8 cellular contexts compared by ENCODE assay signal in genomic region chr19:19463348-19464117, GRCh38. TPM values are rescaled to one million over a fixed set of nuclear protein-coding genes. Genes with fewer than 3 reads are reported as not detected.
A peak's percentile ranks its signal among the peaks of the same experiment; 100 is the strongest.
DNase-seq lines count a peak whose midpoint lies in the region; ATAC-seq, FAIRE-seq and TF ChIP-seq lines count a peak whose summit lies in the region.

No MANE protein-coding gene starts in this region.

- H3K4me2 ChIP-seq in GM23338 (peak overlapping the region; percentile 89; the same call in 1 of the 2 replicates), smooth muscle cell (peak overlapping the region; percentile 78)

- H3K9me3 ChIP-seq in ascending aorta (peaks cover 10 to 13% of the 10 kb centered on the region in 2 donors), smooth muscle cell (replicated peaks; ENCODE audit: low read depth) (peaks cover 12% of the 10 kb centered on the region)

- H3K4me3 ChIP-seq in GM23338 = 0 out of 2 replicates have a peak overlapping the region, but pooled peaks have one; percentile 52
- peak overlapping the region in 1 of 2 donors; percentile 25 for H3K4me3 ChIP-seq in ascending aorta
- no peak overlapping the region for H3K4me3 ChIP-seq in smooth muscle cell

- H3K27ac Mint-ChIP-seq in GM23338 = peak overlapping the region; percentile 98

- no peak for TF ChIP-seq POLR2A in GM12891 (IDR thresholded peaks at IDR 0.05; ENCODE audit: low read depth, low read length)

- peaks cover 17% of the 10 kb centered on the region for H3K36me3 ChIP-seq in GM23338 (ENCODE audit: insufficient read depth)
- peaks cover 20 to 36% of the 10 kb centered on the region in 2 donors for H3K36me3 ChIP-seq in ascending aorta
- H3K36me3 ChIP-seq in smooth muscle cell (ENCODE audit: low read depth) = peaks cover 13% of the 10 kb centered on the region

- 71% methylated on average over 19 of the region's 19 CpGs for WGBS in smooth muscle cell (ENCODE audit: low lambda C conversion rate)

- intact Hi-C loops in ascending aorta (cut with DNase I) = loop anchor here (1.0 kb wide), 1 partner anchor 57 kb away; no protein-coding TSS in a partner anchor

- H3K9me3 Mint-ChIP-seq in GM23338 = peaks cover 32% of the 10 kb centered on the region

- no peak overlapping the region for H2AFZ ChIP-seq in GM23338
- no peak overlapping the region for H2AFZ ChIP-seq in smooth muscle cell (ENCODE audit: low read depth)

- TF ChIP-seq CTCF in GM23338 (conservative IDR thresholded peaks at IDR 0.05; ENCODE audit: low read depth in 2 of 2) (no peak), ascending aorta (IDR thresholded peaks at IDR 0.05) (no peak), smooth muscle cell (IDR thresholded peaks at IDR 0.05; ENCODE audit: borderline replicate concordance, insufficient read depth, poor library complexity, severe bottlenecking) (no peak)

- peaks cover 99% of the 10 kb centered on the region for H3K79me2 ChIP-seq in GM23338 (replicated peaks; ENCODE audit: insufficient read depth)
- H3K79me2 ChIP-seq in smooth muscle cell (ENCODE audit: low read depth) = peaks cover 87% of the 10 kb centered on the region

- peaks cover 53% of the 10 kb centered on the region for H3K4me1 ChIP-seq in GM23338 (ENCODE audit: insufficient read depth)
- peaks cover 27 to 59% of the 10 kb centered on the region in 2 donors for H3K4me1 ChIP-seq in ascending aorta
- H3K4me1 ChIP-seq in smooth muscle cell (ENCODE audit: low read depth) = peaks cover 57% of the 10 kb centered on the region

- peak overlapping the region; percentile 46; the same call in 2 of the 3 replicates for H3K4me3 Mint-ChIP-seq in GM23338

- no peak for DNase-seq in GM23338 (ENCODE audit: low spot score)
- peak in 1 of 2 donors; percentile 74 for DNase-seq in ascending aorta (ENCODE audit: low spot score in 2 of 2)
- DNase-seq in hepatic stellate cell (ENCODE audit: low spot score) = peak; percentile 83
- no peak for DNase-seq in smooth muscle cell (lab: John Stamatoyannopoulos, UW; ENCODE audit: unreplicated experiment)
- DNase-seq in activated CD4-positive, alpha-beta T cell treated with anti-CD3 and anti-CD28 coated beads, Interleukin-2, amount 50 U/mL, for 48 hours = no peak
- no peak for DNase-seq in GM12891 (ENCODE audit: insufficient read length, low spot score)

- ATAC-seq in GM23338 = no peak
- ATAC-seq in HG03442 (IDR thresholded peaks at IDR 0.05; ENCODE audit: unreplicated experiment) = no peak
- no peak for ATAC-seq in GM18519 (IDR thresholded peaks at IDR 0.05; ENCODE audit: low FRiP score, unreplicated experiment)

- peaks cover 44% of the 10 kb centered on the region for H3K36me3 Mint-ChIP-seq in GM23338 (ENCODE audit: low read depth)

- peak overlapping the region; percentile 71 for H3K9ac ChIP-seq in smooth muscle cell (ENCODE audit: low read depth)

- H3K27me3 ChIP-seq in GM23338 (ENCODE audit: insufficient read depth) = no peaks in the 10 kb centered on the region
- no peaks in the 10 kb centered on the region for H3K27me3 ChIP-seq in ascending aorta
- H3K27me3 ChIP-seq in smooth muscle cell (ENCODE audit: low read depth) = no peaks in the 10 kb centered on the region

- FAIRE-seq in GM12891 (lab: Jason Lieb, UNC) = no peak

- peaks cover 65% of the 10 kb centered on the region for H3K4me1 Mint-ChIP-seq in GM23338

- H3K9me2 ChIP-seq in GM23338 (ENCODE audit: insufficient read depth) = no peaks in the 10 kb centered on the region

- H3K27ac ChIP-seq in GM23338 (ENCODE audit: low read depth) (peak overlapping the region; percentile 93), ascending aorta (peak overlapping the region; percentile 54 to 63), smooth muscle cell (ENCODE audit: low read depth) (peak overlapping the region; percentile 85)

- peaks cover 16% of the 10 kb centered on the region for H3K27me3 Mint-ChIP-seq in GM23338 (ENCODE audit: insufficient read depth, low read depth, poor library complexity)

- H4K20me1 ChIP-seq in GM23338 (replicated peaks; ENCODE audit: insufficient read depth) (peaks cover 38% of the 10 kb centered on the region), smooth muscle cell (ENCODE audit: low read depth) (peaks cover 53% of the 10 kb centered on the region)

- H3F3A ChIP-seq in GM23338 (replicated peaks; ENCODE audit: low read depth) (peaks cover 38% of the 10 kb centered on the region), smooth muscle cell (ENCODE audit: low read depth) (peaks cover 5% of the 10 kb centered on the region)

TF ChIP-seq in GM23338, 12 proteins besides CTCF, POLR2A, EP300 and RAD21:
- TF ChIP-seq STAT1 (IDR thresholded peaks at IDR 0.05; ENCODE audit: unreplicated experiment) (no peak), CREB1 (CRISPR knock-in tag; IDR thresholded peaks at IDR 0.05; ENCODE audit: low read depth) (no peak)

TF ChIP-seq in GM12891, 5 proteins besides CTCF, POLR2A, EP300 and RAD21:
- TF ChIP-seq PAX5 (IDR thresholded peaks at IDR 0.05; ENCODE audit: insufficient read depth, low read length, severe bottlenecking) (no peak), TAF1 (IDR thresholded peaks at IDR 0.05; ENCODE audit: low read depth, low read length) (no peak)

RNA-seq across cellular contexts. Expression of gene TSSK6, which starts 51.8 kb away (rescaled TPM):
- total RNA-seq in GM23338 (2014; rRNA removed; shearing (Covaris generic)) = 4.5 and 4.9 TPM in 2 replicates
- polyA plus RNA-seq in GM23338 (2016; fragmentation: Nextera tagmentation; extraction: Ambion mirVana) (0.28 and 0.63 TPM in 2 replicates), smooth muscle cell (0.31 and 0.49 TPM in 2 replicates)
- total RNA-seq in ascending aorta (not detected), smooth muscle cell (1.3 and 5.4 TPM in 2 replicates)
- polyA plus RNA-seq in GM12891 (2012; ENCODE audit: low read depth, missing spikeins) = 1.2 TPM

RNA-seq across cellular contexts. Expression of gene NDUFA13, which starts 52.5 kb away (rescaled TPM):
- total RNA-seq in GM23338 (2014; rRNA removed; shearing (Covaris generic)) = 37.6 and 143 TPM in 2 replicates
- 598 and 619 TPM in 2 replicates for polyA plus RNA-seq in GM23338 (2016; fragmentation: Nextera tagmentation; extraction: Ambion mirVana)
- 12.7 TPM for total RNA-seq in ascending aorta
- 42.3 and 51.8 TPM in 2 replicates for total RNA-seq in smooth muscle cell
- polyA plus RNA-seq in smooth muscle cell = 559 and 575 TPM in 2 replicates
- 397 TPM for polyA plus RNA-seq in GM12891 (2012; ENCODE audit: low read depth, missing spikeins)

RNA-seq across cellular contexts. Expression of gene GATAD2A, which starts 58.1 kb away (rescaled TPM):
- 123 and 151 TPM in 2 replicates for total RNA-seq in GM23338 (2014; rRNA removed; shearing (Covaris generic))
- 40.0 and 49.2 TPM in 2 replicates for polyA plus RNA-seq in GM23338 (2016; fragmentation: Nextera tagmentation; extraction: Ambion mirVana)
- total RNA-seq in ascending aorta = 63.3 TPM
- 26.8 and 27.1 TPM in 2 replicates for total RNA-seq in smooth muscle cell
- polyA plus RNA-seq in smooth muscle cell = 27.0 and 38.3 TPM in 2 replicates
- 24.8 TPM for polyA plus RNA-seq in GM12891 (2012; ENCODE audit: low read depth, missing spikeins)
